14 cellular contexts compared by ENCODE assay signal in the genomic region with DNA sequence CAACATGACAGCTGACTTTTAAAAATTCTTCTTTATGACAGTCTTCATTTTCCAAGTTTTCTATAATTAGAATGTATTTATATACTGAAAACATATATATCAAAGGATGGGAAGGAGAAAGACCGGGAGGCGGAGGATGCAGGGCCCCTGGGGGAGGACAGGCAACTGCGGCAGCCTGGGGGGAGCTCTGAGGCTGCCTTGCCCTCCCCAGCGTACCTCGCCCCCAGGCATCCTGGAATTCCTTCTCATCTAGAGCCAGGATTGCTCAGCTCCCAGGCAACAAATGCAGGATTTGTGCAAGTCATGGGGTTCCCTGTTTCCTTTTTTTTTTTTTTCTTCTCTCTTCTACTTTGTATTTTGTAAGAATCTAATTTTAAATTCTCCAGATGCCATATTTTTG.
DNase-seq lines count a peak whose midpoint lies in the region; TF ChIP-seq lines count a peak whose summit lies in the region.
"Had no signal": no experiment of that assay in that cellular context is flagged by ENCODE, and none has a peak within 500 bp of the region (broad histone marks: within the 10 kb centered on the region; RNA-seq: fewer than 3 reads in every experiment).

No MANE protein-coding gene starts in this region.

- peak overlapping the region in 4 of 5 experiments; percentile 33 to 77 (median 57) for H3K27ac Mint-ChIP-seq in brain
- H3K27ac Mint-ChIP-seq: CD4-positive, alpha-beta T cell; IgD-negative memory B cell had no signal

- peak; percentile 5 for DNase-seq in fibroblast of the aortic adventitia (ENCODE audit: low read depth)
- peak; percentile 46 for DNase-seq in superior temporal gyrus (ENCODE audit: extremely low spot score)
- no peak for DNase-seq in NAMALWA (ENCODE audit: low spot score)
- no peak for DNase-seq in HT-29 (ENCODE audit: low spot score)
- no peak for DNase-seq in Ammon's horn (ENCODE audit: low spot score)
- DNase-seq: ACHN; Caco-2; CD4-positive, alpha-beta T cell; GDM1; HCEC 1CT; KBM-7 had no signal

- H3K4me3 Mint-ChIP-seq in brain, result peak overlapping the region in 1 of 5 experiments; percentile 24
- H3K4me3 Mint-ChIP-seq: CD4-positive, alpha-beta T cell; GM23338; IgD-negative memory B cell had no signal

- H3K27me3 Mint-ChIP-seq in brain, result peaks cover 4% of the 10 kb centered on the region

- H3K9me3 Mint-ChIP-seq in brain, result peaks cover 3 to 12% (median 4%) of the 10 kb centered on the region in 5 experiments
- H3K9me3 Mint-ChIP-seq: CD4-positive, alpha-beta T cell had no signal

- H3K4me3 ChIP-seq in fibroblast of the aortic adventitia (ENCODE audit: low read depth, low read length), result no peak overlapping the region
- H3K4me3 ChIP-seq: GM23338 had no signal

- peaks cover 5% of the 10 kb centered on the region for H3K36me3 Mint-ChIP-seq in brain

- TF ChIP-seq CTCF in brain (conservative IDR thresholded peaks at IDR 0.05) (no peak), fibroblast of the aortic adventitia (IDR thresholded peaks at IDR 0.05; ENCODE audit: insufficient read depth, low read length) (no peak)

- H3K4me1 Mint-ChIP-seq in brain, result peaks cover 29% of the 10 kb centered on the region
- H3K4me1 Mint-ChIP-seq: IgD-negative memory B cell had no signal

Comparison
In these comparisons a context has a peak if more than half of its experiments do, and no peak if none do; other contexts are left out.
1. DNase-seq: peak in fibroblast of the aortic adventitia (single experiment) and superior temporal gyrus (single experiment); none in NAMALWA (single experiment), HT-29 (single experiment) and Ammon's horn (single experiment).